Comparison of ENCODE assay signal across 23 cellular contexts in genomic region chr14:31758941-31759340, GRCh38.
"Had no signal": no experiment of that assay in that cellular context is flagged by ENCODE, and none has a peak within 500 bp of the region (broad histone marks: within the 10 kb centered on the region; RNA-seq: fewer than 3 reads in every experiment).

No MANE protein-coding gene starts in this region.

- H3K27me3 ChIP-seq: neural progenitor cell, neutrophil, right atrium auricular region, spleen, suprapubic skin, tibial artery, upper lobe of right lung had no signal

- DNase-seq: hippocampal formation; left ventricle myocardium inferior; mesendoderm; naive B cell; natural killer cell; nephron progenitor cell; occipital lobe; spleen; stimulated activated CD4-positive, alpha-beta T cell treated with anti-CD3 and anti-CD28 coated beads, Interleukin-4, amount 100 ng/mL, for 24 hours; stimulated activated naive CD4-positive, alpha-beta T cell; tibial artery; trophoblast cell; upper lobe of right lung had no signal

- H3K27ac ChIP-seq: left ventricle myocardium inferior, neural progenitor cell, neutrophil, right atrium auricular region, skin epidermis, spleen, suprapubic skin, thoracic aorta, tibial artery, upper lobe of right lung had no signal

- H3K4me2 ChIP-seq: neural progenitor cell had no signal

- H2AFZ ChIP-seq: neural progenitor cell had no signal

- ATAC-seq: natural killer cell; sciatic nerve; stimulated activated effector memory CD8-positive, alpha-beta T cell treated with anti-CD3 and anti-CD28 coated beads, Interleukin-12 subunit alpha, Interleukin-12 subunit beta, amount 100 ng/mL, for 72 hours; upper lobe of right lung had no signal

- FAIRE-seq: urothelium cell line had no signal

- H3K4me3 ChIP-seq: left ventricle myocardium inferior, lung, neural progenitor cell, right atrium auricular region, skin epidermis, spleen, suprapubic skin, thoracic aorta, tibial artery, upper lobe of right lung had no signal

- H3K36me3 ChIP-seq: left ventricle myocardium inferior, neural progenitor cell, neutrophil, right atrium auricular region, spleen, suprapubic skin, thoracic aorta, tibial artery, upper lobe of right lung had no signal

- H3K4me1 ChIP-seq: left ventricle myocardium inferior, neural progenitor cell, right atrium auricular region, spleen, suprapubic skin, tibial artery, upper lobe of right lung had no signal

- H3K9me3 ChIP-seq: left ventricle myocardium inferior, neutrophil, right atrium auricular region, suprapubic skin, thoracic aorta, tibial artery, upper lobe of right lung had no signal

- H3K9ac ChIP-seq: neural progenitor cell had no signal
